24 cellular contexts compared by ENCODE assay signal in genomic region chr12:70402597-70402996, GRCh38. TPM values are rescaled to one million over a fixed set of nuclear protein-coding genes. Genes with fewer than 3 reads are reported as not detected.
A peak's percentile ranks its signal among the peaks of the same experiment; 100 is the strongest.
DNase-seq lines count a peak whose midpoint lies in the region; ATAC-seq and TF ChIP-seq lines count a peak whose summit lies in the region.
"Had no signal": no experiment of that assay in that cellular context is flagged by ENCODE, and none has a peak within 500 bp of the region (broad histone marks: within the 10 kb centered on the region; RNA-seq: fewer than 3 reads in every experiment).

No MANE protein-coding gene starts in this region.

- DNase-seq in SIG-M5 treated with dmso at 0.1 percent for 504 hours (lab: John Stamatoyannopoulos, UW; ENCODE audit: unreplicated experiment) (peak; percentile 20), SIG-M5 (lab: John Stamatoyannopoulos, UW) (no peak), Kasumi-1 (lab: John Stamatoyannopoulos, UW) (peak; percentile 2 to 4), SK-MEL-5 (ENCODE audit: low read depth, low spot score) (peak; percentile 24), foreskin keratinocyte (peak in 1 of 2 donors; percentile 10), mesenteric fat pad (ENCODE audit: low spot score) (no peak), NCI-H748 (lab: John Stamatoyannopoulos, UW; ENCODE audit: unreplicated experiment) (no peak), spleen (no peak)
- DNase-seq: activated CD4-positive, alpha-beta T cell treated with anti-CD3 and anti-CD28 coated beads, Interleukin-2, amount 10 ng/mL, durations not matched to agents 7 days and 5 days; body of pancreas; hippocampal formation; left ventricle myocardium superior; NCI-H1436 treated with DMSO at 0.1 percent for 48 hours; NCI-H2171; NCI-H774; nephron progenitor cell; posterior cingulate gyrus; SW 1271; testis had no signal

- no peaks in the 10 kb centered on the region for H3K9me3 ChIP-seq in spleen
- H3K9me3 ChIP-seq: A549, body of pancreas, testis, vagina had no signal

- H3K27me3 ChIP-seq in foreskin keratinocyte (no peaks in the 10 kb centered on the region), spleen (replicated peaks in 1 of 7) (no peaks in the 10 kb centered on the region)
- H3K27me3 ChIP-seq: body of pancreas, testis, vagina had no signal

- no peak overlapping the region for H3K4me3 ChIP-seq in spleen
- H3K4me3 ChIP-seq: A549, body of pancreas, testis, vagina had no signal

- TF ChIP-seq POLR2A in spleen (IDR thresholded peaks at IDR 0.05), result no peak

- WGBS in spleen, 5 donors, result 83 to 95% (median 92%) methylated on average over 1 of the region's 1 CpG

- TF ChIP-seq CTCF in foreskin keratinocyte (conservative IDR thresholded peaks at IDR 0.05), result peak; percentile 35
- no peak for TF ChIP-seq CTCF in spleen (IDR thresholded peaks at IDR 0.05 in 8 of 11, conservative IDR thresholded peaks at IDR 0.05 in 3 of 11)

- peaks cover 0 to 12% (median 0%) of the 10 kb centered on the region in 6 donors for H3K36me3 ChIP-seq in spleen
- H3K36me3 ChIP-seq: vagina had no signal

- no peak for ATAC-seq in foreskin keratinocyte
- ATAC-seq: body of pancreas; left ventricle myocardium superior; stimulated activated memory B cell treated with anti-CD40 and anti-IgM and Interleukin-4, amounts not matched to agents 10 μg/mL and 1 μg/mL and 100 μg/mL, for 72 hours had no signal

- in situ Hi-C loops in SK-MEL-5 (cut with HindIII; ENCODE audit: low pct_unique_long_range_greater_than_20kb, low sequenced_read_pairs), result no loop called here

- H3K4me1 ChIP-seq in foreskin keratinocyte (no peaks in the 10 kb centered on the region), spleen (no peaks in the 10 kb centered on the region)
- H3K4me1 ChIP-seq: A549, body of pancreas, testis, vagina had no signal

- intact Hi-C loops in spleen (cut with DNase I; ENCODE audit: low total_unique reads), result no loop called here

- H3K27ac ChIP-seq in foreskin keratinocyte (no peak overlapping the region), spleen (no peak overlapping the region)
- H3K27ac ChIP-seq: A549, body of pancreas, KMS-11, RWPE1, testis, vagina had no signal

RNA-seq across cellular contexts. Expression of gene KCNMB4, which starts 36.5 kb away (rescaled TPM):
- 0.32 and 0.43 TPM in 2 replicates for total RNA-seq in SK-MEL-5 (2014; rRNA removed; shearing (Covaris generic))
- 1.3 and 1.5 TPM in 2 replicates for polyA plus RNA-seq in SK-MEL-5 (2015; cell fraction: cytosol; rRNA removed)
- polyA plus RNA-seq in SK-MEL-5 (2015; cell fraction: nucleus; rRNA removed), result 0.16 and 0.86 TPM in 2 replicates
- total RNA-seq in foreskin keratinocyte, result 0.11 and 1.1 TPM in 2 replicates
- 0.20 and 1.4 TPM in 2 replicates for polyA plus RNA-seq in foreskin keratinocyte
- 1.2 TPM for total RNA-seq in mesenteric fat pad
- 1 to 10 TPM; 1.1 to 6.3 (median 2.6) TPM for total RNA-seq in spleen
- 1 to 10 TPM; 1.2 to 2.6 (median 2.1) TPM for polyA plus RNA-seq in spleen

Comparison
In these comparisons a context has a peak if more than half of its experiments do, and no peak if none do; other contexts are left out.
1. DNase-seq: peak in SIG-M5 treated with dmso at 0.1 percent for 504 hours (single experiment), Kasumi-1 (2 of 2) and SK-MEL-5 (single experiment); none in SIG-M5 (single experiment), mesenteric fat pad (single experiment), NCI-H748 (single experiment) and spleen (single experiment).